In genomic region chr12:45468751-45469615, GRCh38 we compare ENCODE assay signal across 1 cellular context.
TF ChIP-seq lines count a peak whose summit lies in the region.

No MANE protein-coding gene starts in this region.

TF ChIP-seq in HepG2, 621 proteins besides CTCF, POLR2A, EP300 and RAD21 (continued from another document):
- TF ChIP-seq ZBTB43 (CRISPR knock-in tag; conservative IDR thresholded peaks at IDR 0.05), result no peak
